14 cellular contexts compared by ENCODE assay signal in genomic region chr13:27918041-27918917, GRCh38. TPM values are rescaled to one million over a fixed set of nuclear protein-coding genes. Genes with fewer than 3 reads are reported as not detected.
DNase-seq lines count a peak whose midpoint lies in the region; ATAC-seq and TF ChIP-seq lines count a peak whose summit lies in the region.
"Had no signal": no experiment of that assay in that cellular context is flagged by ENCODE, and none has a peak within 500 bp of the region (broad histone marks: within the 10 kb centered on the region; RNA-seq: fewer than 3 reads in every experiment).

No MANE protein-coding gene starts in this region.

- no peak for ATAC-seq in CD4-positive, alpha-beta T cell (ENCODE audit: poor library complexity)
- ATAC-seq in central memory CD8-positive, alpha-beta T cell (replicated peaks; ENCODE audit: extremely low read depth, poor library complexity, severe bottlenecking): no peak
- ATAC-seq in naive thymus-derived CD8-positive, alpha-beta T cell: no peak
- no peak for ATAC-seq in gastrocnemius medialis

- H3K9me3 ChIP-seq in CD4-positive, alpha-beta T cell (ENCODE audit: control insufficient read depth, low read length): no peaks in the 10 kb centered on the region
- H3K9me3 ChIP-seq in SJCRH30 (replicated peaks): no peaks in the 10 kb centered on the region
- no peaks in the 10 kb centered on the region for H3K9me3 ChIP-seq in gastrocnemius medialis
- H3K9me3 ChIP-seq: esophagus muscularis mucosa had no signal

- no peak overlapping the region for H3K27ac Mint-ChIP-seq in CD4-positive, alpha-beta T cell
- H3K27ac Mint-ChIP-seq in central memory CD8-positive, alpha-beta T cell (ENCODE audit: low read depth): no peak overlapping the region
- H3K27ac Mint-ChIP-seq in naive thymus-derived CD8-positive, alpha-beta T cell: no peak overlapping the region

- H3K9me3 Mint-ChIP-seq in CD4-positive, alpha-beta T cell: no peaks in the 10 kb centered on the region
- no peaks in the 10 kb centered on the region for H3K9me3 Mint-ChIP-seq in central memory CD8-positive, alpha-beta T cell
- H3K9me3 Mint-ChIP-seq in naive thymus-derived CD8-positive, alpha-beta T cell: peaks cover 0 to 3% (median 0%) of the 10 kb centered on the region in 9 donors

- H3K4me1 ChIP-seq in SJCRH30 (no peaks in the 10 kb centered on the region), gastrocnemius medialis (peaks cover 14 to 34% of the 10 kb centered on the region in 2 donors)

- peak overlapping the region; percentile 72 for H3K4me3 Mint-ChIP-seq in CD4-positive, alpha-beta T cell
- peak overlapping the region; percentile 53 for H3K4me3 Mint-ChIP-seq in central memory CD8-positive, alpha-beta T cell
- H3K4me3 Mint-ChIP-seq in naive thymus-derived CD8-positive, alpha-beta T cell: peak overlapping the region in 9 of 10 donors; percentile 13 to 86 (median 70)

- H3K4me3 ChIP-seq in SJCRH30: no peak overlapping the region
- H3K4me3 ChIP-seq in brain microvascular endothelial cell (ENCODE audit: low read depth, low read length): no peak overlapping the region
- peak overlapping the region in 1 of 4 donors; percentile 39 for H3K4me3 ChIP-seq in gastrocnemius medialis

- in situ Hi-C loops in GM18951 (cut with MboI; ENCODE audit: low sequenced_read_pairs, unreplicated experiment) (no loop called here), brain microvascular endothelial cell (cut with HindIII; ENCODE audit: low pct_ligation_motif_present, low sequenced_read_pairs) (no loop called here), gastrocnemius medialis (cut with MboI; ENCODE audit: low sequenced_read_pairs in 4 of 4) (no loop called here)

- peaks cover 40% of the 10 kb centered on the region for H3K4me1 Mint-ChIP-seq in CD4-positive, alpha-beta T cell (ENCODE audit: low read depth)
- peaks cover 24% of the 10 kb centered on the region for H3K4me1 Mint-ChIP-seq in central memory CD8-positive, alpha-beta T cell
- peaks cover 14 to 32% (median 29%) of the 10 kb centered on the region in 4 donors for H3K4me1 Mint-ChIP-seq in naive thymus-derived CD8-positive, alpha-beta T cell

- DNase-seq in CD4-positive, alpha-beta T cell: no peak
- no peak for DNase-seq in central memory CD8-positive, alpha-beta T cell (ENCODE audit: low spot score in 2 of 2)
- DNase-seq in naive thymus-derived CD8-positive, alpha-beta T cell: no peak
- no peak for DNase-seq in SJCRH30
- no peak for DNase-seq in epidermal melanocyte (ENCODE audit: insufficient read length, low spot score)
- no peak for DNase-seq in brain microvascular endothelial cell
- no peak for DNase-seq in gastrocnemius medialis
- DNase-seq: C1 segment of cervical spinal cord, Karpas-422, mammary epithelial cell had no signal

- no peak for TF ChIP-seq CTCF in CD4-positive, alpha-beta T cell (IDR thresholded peaks at IDR 0.05)
- TF ChIP-seq CTCF in brain microvascular endothelial cell (IDR thresholded peaks at IDR 0.05; ENCODE audit: low read depth, low read length, missing control alignments): no peak
- TF ChIP-seq CTCF in gastrocnemius medialis (IDR thresholded peaks at IDR 0.05 in 4 of 5, conservative IDR thresholded peaks at IDR 0.05 in 1 of 5): no peak

- peaks cover 82% of the 10 kb centered on the region for H3K27me3 Mint-ChIP-seq in CD4-positive, alpha-beta T cell
- peaks cover 84% of the 10 kb centered on the region for H3K27me3 Mint-ChIP-seq in central memory CD8-positive, alpha-beta T cell
- H3K27me3 Mint-ChIP-seq in naive thymus-derived CD8-positive, alpha-beta T cell: peaks cover 36 to 86% (median 61%) of the 10 kb centered on the region in 5 donors

- H3K27ac ChIP-seq in CD4-positive, alpha-beta T cell (ENCODE audit: low read depth, low read length): no peak overlapping the region
- H3K27ac ChIP-seq in SJCRH30 (no peak overlapping the region), brain microvascular endothelial cell (no peak overlapping the region), gastrocnemius medialis (no peak overlapping the region)
- H3K27ac ChIP-seq: esophagus muscularis mucosa, VCaP had no signal

- intact Hi-C loops in CD4-positive, alpha-beta T cell (cut with DNase I, micrococcal nuclease): no loop called here
- intact Hi-C loops in gastrocnemius medialis (cut with DNase I; ENCODE audit: low total_unique reads): no loop called here

- no peaks in the 10 kb centered on the region for H3K36me3 Mint-ChIP-seq in CD4-positive, alpha-beta T cell (ENCODE audit: low read depth)
- H3K36me3 Mint-ChIP-seq in central memory CD8-positive, alpha-beta T cell (ENCODE audit: insufficient read depth): peaks cover 4% of the 10 kb centered on the region
- peaks cover 0 to 2% (median 0%) of the 10 kb centered on the region in 3 donors for H3K36me3 Mint-ChIP-seq in naive thymus-derived CD8-positive, alpha-beta T cell

- POLR2A ChIA-PET in CD4-positive, alpha-beta T cell (lab: Charles Lee): no interaction called here
- POLR2A ChIA-PET in naive thymus-derived CD8-positive, alpha-beta T cell (lab: Charles Lee): no interaction called here

- TF ChIP-seq POLR2A in GM18951 (IDR thresholded peaks at IDR 0.05; ENCODE audit: extremely low read depth, insufficient read depth, insufficient read length) (peak; percentile 22), gastrocnemius medialis (IDR thresholded peaks at IDR 0.05) (no peak)

- H3K27me3 ChIP-seq in CD4-positive, alpha-beta T cell (ENCODE audit: control insufficient read depth, insufficient read depth, low read length): peaks cover 90% of the 10 kb centered on the region
- H3K27me3 ChIP-seq in SJCRH30 (no peaks in the 10 kb centered on the region), brain microvascular endothelial cell (replicated peaks) (peaks cover 81% of the 10 kb centered on the region), gastrocnemius medialis (peaks cover 94 to 98% (median 94%) of the 10 kb centered on the region in 3 donors)

- H3K36me3 ChIP-seq in SJCRH30: no peaks in the 10 kb centered on the region
- H3K36me3 ChIP-seq in brain microvascular endothelial cell (replicated peaks): no peaks in the 10 kb centered on the region
- no peaks in the 10 kb centered on the region for H3K36me3 ChIP-seq in gastrocnemius medialis
- H3K36me3 ChIP-seq: esophagus muscularis mucosa had no signal

- CTCF ChIA-PET in CD4-positive, alpha-beta T cell (lab: Charles Lee): no interaction called here

RNA-seq across cellular contexts. Expression of gene PDX1, which starts 1.5 kb away (rescaled TPM):
- total RNA-seq in CD4-positive, alpha-beta T cell: not detected
- not detected for total RNA-seq in naive thymus-derived CD8-positive, alpha-beta T cell
- not detected for polyA plus RNA-seq in naive thymus-derived CD8-positive, alpha-beta T cell
- not detected in 2 replicates for total RNA-seq in SJCRH30 (2014; rRNA removed; shearing (Covaris generic))
- total RNA-seq in gastrocnemius medialis: not detected
- total RNA-seq: cardiac septum, esophagus muscularis mucosa, mammary epithelial cell had no signal
- polyA plus RNA-seq: mammary epithelial cell had no signal

RNA-seq across cellular contexts. Expression of gene CDX2, which starts 50.8 kb away (rescaled TPM):
- total RNA-seq in CD4-positive, alpha-beta T cell: not detected
- not detected for total RNA-seq in naive thymus-derived CD8-positive, alpha-beta T cell
- not detected for polyA plus RNA-seq in naive thymus-derived CD8-positive, alpha-beta T cell
- not detected in 2 replicates for total RNA-seq in SJCRH30 (2014; rRNA removed; shearing (Covaris generic))
- total RNA-seq in gastrocnemius medialis: under 1 TPM in 1 of 4 donors, not detected in 3; 0.56 TPM
- total RNA-seq: cardiac septum, mammary epithelial cell had no signal
- polyA plus RNA-seq: mammary epithelial cell had no signal
